16 cellular contexts compared by ENCODE assay signal in the genomic region with DNA sequence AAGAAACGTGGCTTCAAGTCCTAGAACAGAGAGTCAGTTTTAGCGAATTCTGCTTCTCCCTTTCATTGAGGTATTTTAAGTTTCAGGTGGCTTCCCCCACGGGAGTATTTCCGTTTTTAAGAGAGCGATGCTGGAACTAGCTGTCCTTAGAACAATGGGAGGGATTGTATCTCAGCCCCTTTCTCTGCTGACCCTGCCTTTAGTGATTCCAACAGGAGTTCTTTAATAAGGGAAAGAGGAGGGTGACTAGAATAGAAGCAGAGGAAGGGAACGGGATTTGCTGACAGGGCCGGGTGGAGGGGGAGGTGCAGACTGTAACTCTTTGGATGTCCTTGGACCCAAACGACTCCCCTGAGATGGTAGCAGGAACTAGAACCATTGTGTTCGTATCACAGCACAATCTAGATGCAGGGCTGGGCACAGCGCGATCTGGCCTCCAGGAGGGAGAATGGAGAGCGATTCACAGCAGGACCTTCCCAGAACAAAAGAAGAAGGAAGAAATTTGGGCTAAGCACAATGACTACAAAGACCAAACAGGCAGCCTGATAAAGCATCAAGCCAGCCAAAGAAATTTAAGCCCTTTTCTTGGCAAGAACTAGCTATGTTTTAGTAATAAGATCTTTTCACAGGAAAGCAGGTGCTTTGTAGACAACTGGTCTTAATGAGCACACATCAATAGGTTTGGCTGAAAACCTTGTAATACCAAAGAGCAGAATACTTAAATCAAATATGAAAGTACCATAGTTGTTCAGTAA. TPM values are rescaled to one million over a fixed set of nuclear protein-coding genes. Genes with fewer than 3 reads are reported as not detected.
DNase-seq lines count a peak whose midpoint lies in the region; TF ChIP-seq lines count a peak whose summit lies in the region.
"Had no signal": no experiment of that assay in that cellular context is flagged by ENCODE, and none has a peak within 500 bp of the region (broad histone marks: within the 10 kb centered on the region; RNA-seq: fewer than 3 reads in every experiment).

No MANE protein-coding gene starts in this region.

- no peak overlapping the region for H3K9ac ChIP-seq in endodermal cell (ENCODE audit: extremely low read depth, low read length, poor library complexity, severe bottlenecking)

- H3K4me1 ChIP-seq in endodermal cell (ENCODE audit: control insufficient read depth, insufficient read depth, low read length) (peaks cover 6% of the 10 kb centered on the region), spleen (no peaks in the 10 kb centered on the region)

- peaks cover 19% of the 10 kb centered on the region for H3K4me1 Mint-ChIP-seq in endodermal cell

- H3K4me3 ChIP-seq in H7 (ENCODE audit: insufficient read depth, low read depth, low read length): no peak overlapping the region
- H3K4me3 ChIP-seq in endodermal cell (ENCODE audit: low read length): peak overlapping the region; percentile 50
- peak overlapping the region in 1 of 8 donors; percentile 13 for H3K4me3 ChIP-seq in spleen

- no peak for TF ChIP-seq POLR2A in spleen (IDR thresholded peaks at IDR 0.05)

- TF ChIP-seq CTCF in endodermal cell (conservative IDR thresholded peaks at IDR 0.05): peak; percentile 42
- TF ChIP-seq CTCF in spleen (IDR thresholded peaks at IDR 0.05 in 8 of 11, conservative IDR thresholded peaks at IDR 0.05 in 3 of 11): no peak

- H3K9me3 Mint-ChIP-seq in endodermal cell: no peaks in the 10 kb centered on the region
- H3K9me3 Mint-ChIP-seq: nephron had no signal

- H3K36me3 ChIP-seq in H7 (replicated peaks; ENCODE audit: control insufficient read depth, insufficient read depth, low read length) (no peaks in the 10 kb centered on the region), endodermal cell (ENCODE audit: control insufficient read depth, insufficient read depth, low read length) (no peaks in the 10 kb centered on the region), spleen (no peaks in the 10 kb centered on the region)

- no peaks in the 10 kb centered on the region for H3K36me3 Mint-ChIP-seq in endodermal cell (ENCODE audit: low read depth)
- H3K36me3 Mint-ChIP-seq: CD4-positive, CD25-positive, alpha-beta regulatory T cell had no signal

- no peak overlapping the region for H3K4me3 Mint-ChIP-seq in endodermal cell
- H3K4me3 Mint-ChIP-seq: CD4-positive, CD25-positive, alpha-beta regulatory T cell had no signal

- H3K27me3 ChIP-seq in H7 (ENCODE audit: control insufficient read depth, insufficient read depth, low read length): no peaks in the 10 kb centered on the region
- no peaks in the 10 kb centered on the region for H3K27me3 ChIP-seq in endodermal cell (ENCODE audit: control insufficient read depth, insufficient read depth, low read length, poor library complexity, severe bottlenecking)
- peaks cover 0 to 22% (median 0%) of the 10 kb centered on the region in 7 donors for H3K27me3 ChIP-seq in spleen (replicated peaks in 1 of 7)

- peaks cover under 1% of the 10 kb centered on the region for H3K9me3 ChIP-seq in endodermal cell (ENCODE audit: control insufficient read depth, low read length)
- peaks cover 0 to 3% (median 0%) of the 10 kb centered on the region in 8 donors for H3K9me3 ChIP-seq in spleen

- peak overlapping the region; percentile 3 for H3K27ac Mint-ChIP-seq in endodermal cell
- H3K27ac Mint-ChIP-seq: CD4-positive, CD25-positive, alpha-beta regulatory T cell; nephron had no signal

- DNase-seq in H7 (peak; percentile 14), NCI-H2081 treated with DMSO at 0.1 percent for 48 hours (lab: John Stamatoyannopoulos, UW) (peak; percentile 5), endodermal cell (peak; percentile 88), occipital lobe (lab: John Stamatoyannopoulos, UW) (peak; percentile 21), spleen (no peak), NCI-H510A (lab: John Stamatoyannopoulos, UW) (no peak), OCI-M2 (lab: John Stamatoyannopoulos, UW; ENCODE audit: unreplicated experiment) (no peak), NCI-H1417 treated with DMSO at 0.1 percent for 48 hours (lab: John Stamatoyannopoulos, UW) (no peak)
- DNase-seq: activated CD4-positive, alpha-beta T cell treated with anti-CD3 and anti-CD28 coated beads for 1 hour; activated T-cell treated with anti-CD3 and anti-CD28 coated beads for 4 hours; CD4-positive, CD25-positive, alpha-beta regulatory T cell; HCEC 1CT; NCI-H1694; OCI-M1; T-helper 1 cell had no signal

- 30 to 34% methylated on average over 10 to 12 of the region's 12 CpGs for WGBS in endodermal cell (ENCODE audit: insufficient coverage in 1 of 2, insufficient read length in 1 of 2), 2 experiments
- 21 to 38% (median 25%) methylated on average over 12 of the region's 12 CpGs for WGBS in spleen, 5 donors

- H3K27ac ChIP-seq in endodermal cell (ENCODE audit: low read depth, low read length) (no peak overlapping the region), spleen (peak overlapping the region in 2 of 8 donors; percentile 20 to 22)

- intact Hi-C loops in spleen (cut with DNase I; ENCODE audit: low total_unique reads): no loop called here

- peaks cover 17% of the 10 kb centered on the region for H3K27me3 Mint-ChIP-seq in endodermal cell (ENCODE audit: insufficient read depth)

RNA-seq across cellular contexts. Expression of a gene that starts 15.8 kb away (rescaled TPM):
- 21.8 and 24.5 TPM in 2 replicates for total RNA-seq in H7 (2014; rRNA removed; shearing (Covaris generic))
- 10 to 100 TPM; 22.3 to 35.4 TPM for total RNA-seq in endodermal cell
- 20.9 TPM for polyA plus RNA-seq in endodermal cell (2013, experiment 1 of 2)
- 21.4 TPM for polyA plus RNA-seq in endodermal cell (2013, experiment 2 of 2)
- total RNA-seq in occipital lobe: 53.5 TPM
- 10 to 100 TPM; 14.6 to 32.3 (median 26.4) TPM for total RNA-seq in spleen
- polyA plus RNA-seq in spleen: 1 to 10 TPM; 4.0 to 4.9 (median 4.2) TPM

Comparison
In these comparisons a context has a peak if more than half of its experiments do, and no peak if none do; other contexts are left out.
1. DNase-seq: peak in H7 (single experiment), NCI-H2081 treated with DMSO at 0.1 percent for 48 hours (single experiment), endodermal cell (single experiment) and occipital lobe (single experiment); none in spleen (single experiment), NCI-H510A (single experiment), OCI-M2 (single experiment) and NCI-H1417 treated with DMSO at 0.1 percent for 48 hours (single experiment).